In genomic region chr1:177585492-177586220, GRCh38 we compare ENCODE assay signal across 12 cellular contexts.
A peak's percentile ranks its signal among the peaks of the same experiment; 100 is the strongest.
DNase-seq lines count a peak whose midpoint lies in the region; ATAC-seq, FAIRE-seq and TF ChIP-seq lines count a peak whose summit lies in the region.
"Had no signal": no experiment of that assay in that cellular context is flagged by ENCODE, and none has a peak within 500 bp of the region (broad histone marks: within the 10 kb centered on the region; RNA-seq: fewer than 3 reads in every experiment).

No MANE protein-coding gene starts in this region.

- no peaks in the 10 kb centered on the region for H3K4me1 ChIP-seq in heart left ventricle
- H3K4me1 ChIP-seq: sigmoid colon had no signal

- no peaks in the 10 kb centered on the region for H3K4me1 Mint-ChIP-seq in nephron
- H3K4me1 Mint-ChIP-seq: B cell, GM23338 had no signal

- intact Hi-C loops in heart left ventricle (cut with DNase I): no loop called here
- intact Hi-C loops in Right ventricle myocardium inferior (cut with DNase I): no loop called here

- H3K36me3 ChIP-seq in heart left ventricle: no peaks in the 10 kb centered on the region
- H3K36me3 ChIP-seq: sigmoid colon had no signal

- peaks cover 0 to 10% (median 0%) of the 10 kb centered on the region in 9 donors for H3K27me3 ChIP-seq in heart left ventricle
- H3K27me3 ChIP-seq: sigmoid colon had no signal

- ATAC-seq in heart left ventricle: no peak
- no peak for ATAC-seq in Right ventricle myocardium inferior
- ATAC-seq: GM23338 had no signal

- H3K4me3 Mint-ChIP-seq in nephron: no peak overlapping the region
- H3K4me3 Mint-ChIP-seq: B cell, GM23338 had no signal

- TF ChIP-seq POLR2A in heart left ventricle (IDR thresholded peaks at IDR 0.05): no peak
- TF ChIP-seq POLR2A in GM12892 (IDR thresholded peaks at IDR 0.05; ENCODE audit: low read depth, low read length): no peak

- no peaks in the 10 kb centered on the region for H3K9me3 ChIP-seq in heart left ventricle
- H3K9me3 ChIP-seq: sigmoid colon had no signal

- WGBS in heart left ventricle, 4 donors: 55 to 69% (median 60%) methylated on average over 3 of the region's 3 CpGs

- H3K36me3 Mint-ChIP-seq in nephron (ENCODE audit: low read depth): no peaks in the 10 kb centered on the region

- in situ Hi-C loops in astrocyte of the spinal cord (cut with HindIII; ENCODE audit: low sequenced_read_pairs): no loop called here

- peaks cover 7% of the 10 kb centered on the region for H3K27me3 Mint-ChIP-seq in nephron (ENCODE audit: low read depth)
- H3K27me3 Mint-ChIP-seq: B cell had no signal

- H3K9me3 Mint-ChIP-seq in nephron: no peaks in the 10 kb centered on the region
- H3K9me3 Mint-ChIP-seq: GM23338 had no signal

- no peak for TF ChIP-seq CTCF in astrocyte of the spinal cord (IDR thresholded peaks at IDR 0.05; ENCODE audit: low read depth, low read length)
- TF ChIP-seq CTCF in nephron (IDR thresholded peaks at IDR 0.05; ENCODE audit: unreplicated experiment in 3 of 3): no peak
- no peak for TF ChIP-seq CTCF in heart left ventricle (IDR thresholded peaks at IDR 0.05)

- H3K4me3 ChIP-seq in astrocyte of the spinal cord (ENCODE audit: low read depth, low read length) (no peak overlapping the region), heart left ventricle (no peak overlapping the region)
- H3K4me3 ChIP-seq: GM23338, sigmoid colon had no signal

- no peak overlapping the region for H3K27ac ChIP-seq in heart left ventricle
- H3K27ac ChIP-seq: sigmoid colon had no signal

- no peak for FAIRE-seq in GM12892 (lab: Jason Lieb, UNC)

- peak overlapping the region in 2 of 3 experiments; percentile 19 to 32 for H3K27ac Mint-ChIP-seq in nephron
- H3K27ac Mint-ChIP-seq: B cell, GM23338 had no signal

- DNase-seq in DMS153 treated with DMSO at 0.1 percent for 48 hours (lab: John Stamatoyannopoulos, UW; ENCODE audit: unreplicated experiment) (peak; percentile 94), NCI-H1417 (lab: John Stamatoyannopoulos, UW) (peak; percentile 74 to 95 (median 91)), astrocyte of the spinal cord (ENCODE audit: low read depth, low spot score) (peak; percentile 5), heart left ventricle (no peak), GM12892 (ENCODE audit: insufficient read length) (no peak), Right ventricle myocardium inferior (ENCODE audit: missing footprints) (no peak)
- no peak for DNase-seq in stimulated activated naive CD4-positive, alpha-beta T cell treated with Interleukin-2 at 50 U/mL for 16 hours (lab: John Stamatoyannopoulos, UW)
- DNase-seq: effector CD8-positive, alpha-beta T cell; sigmoid colon had no signal

Comparison
In these comparisons a context has a peak if more than half of its experiments do, and no peak if none do; other contexts are left out.
1. DNase-seq: peak in DMS153 treated with DMSO at 0.1 percent for 48 hours (single experiment), NCI-H1417 (3 of 3) and astrocyte of the spinal cord (single experiment); none in stimulated activated naive CD4-positive, alpha-beta T cell treated with Interleukin-2 at 50 U/mL for 16 hours (single experiment), heart left ventricle (0 of 5), GM12892 (single experiment) and Right ventricle myocardium inferior (single experiment).